In the genomic region with DNA sequence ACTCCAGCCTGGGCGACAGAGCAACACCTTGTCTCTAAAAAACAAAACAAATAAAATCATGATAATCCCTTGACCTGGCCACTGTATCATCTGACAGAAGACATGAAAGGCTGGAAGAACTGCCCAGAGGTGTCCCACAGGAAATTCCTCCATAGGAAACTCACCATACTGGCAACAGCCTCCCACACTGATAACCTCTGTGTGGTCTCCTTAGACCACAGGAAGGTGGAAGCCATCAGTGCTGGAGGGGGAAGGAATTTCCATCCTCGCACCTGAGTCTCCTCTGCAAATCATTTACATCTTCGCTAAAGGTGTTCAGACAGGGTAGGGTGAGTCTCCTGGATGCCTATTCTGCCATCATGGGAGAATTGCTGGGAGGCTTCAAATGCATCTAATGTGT, we compare ENCODE assay signal across 8 cellular contexts. TPM values are rescaled to one million over a fixed set of nuclear protein-coding genes. Genes with fewer than 3 reads are reported as not detected.
DNase-seq lines count a peak whose midpoint lies in the region; ATAC-seq, FAIRE-seq and TF ChIP-seq lines count a peak whose summit lies in the region.
"Not testable (repeated sequence)": the region's sequence is repeated elsewhere in the genome, so short reads cannot be mapped to it uniquely, and the experiment has no call there.

No MANE protein-coding gene starts in this region.

- not testable (repeated sequence) for H3K27ac ChIP-seq in A549; naive thymus-derived CD4-positive, alpha-beta T cell (ENCODE audit: low read depth, low read length)

- FAIRE-seq in A549 (lab: Jason Lieb, UNC), result peak; percentile 59

- TF ChIP-seq RAD21 in A549 (conservative IDR thresholded peaks at IDR 0.05 in 1 of 2, IDR thresholded peaks at IDR 0.05 in 1 of 2), result not testable (repeated sequence)

- WGBS in A549 (ENCODE audit: missing lambda C conversion rate), result 77% methylated on average over 3 of the region's 3 CpGs

- H3K4me3 Mint-ChIP-seq in Calu3 (ENCODE audit: low read depth, unreplicated experiment); T-cell; activated CD4-positive, alpha-beta memory T cell treated with anti-CD3 and anti-CD28 coated beads for 36 hours; dendritic cell treated with granulocyte-macrophage colony-stimulating factor and Interleukin-4, amounts not matched to agents 40 ng/mL and 50 ng/mL, for 4 days; stimulated activated naive CD8-positive, alpha-beta T cell treated with anti-CD3 and anti-CD28 coated beads, Interleukin-15, Interleukin-2, amounts not matched to agents 100 ng/mL and 50 ng/mL, for 24 hours: not testable (repeated sequence)
- H3K4me3 Mint-ChIP-seq in activated T-helper 1 cell treated with anti-CD3 and anti-CD28 coated beads, Interleukin-12 subunit alpha, Interleukin-12 subunit beta, Interleukin-2, Interleukin-4 antibody, amounts not matched to agents 30 ng/mL and 10 ng/mL and 1 ng/mL, durations not matched to agents 14 hours and 24 hours and 36 hours, result peak overlapping the region; percentile 53
- H3K4me3 Mint-ChIP-seq in naive thymus-derived CD4-positive, alpha-beta T cell, result peak overlapping the region in 2 of 10 donors; percentile 34 to 43

- H3K9me3 ChIP-seq in A549; naive thymus-derived CD4-positive, alpha-beta T cell (ENCODE audit: control insufficient read depth in 2 of 3, low read length in 3 of 3): not testable (repeated sequence)

- H3K27me3 Mint-ChIP-seq in Calu3 (ENCODE audit: unreplicated experiment); T-cell; activated CD4-positive, alpha-beta memory T cell treated with anti-CD3 and anti-CD28 coated beads for 36 hours; activated T-helper 1 cell treated with anti-CD3 and anti-CD28 coated beads, Interleukin-12 subunit alpha, Interleukin-12 subunit beta, Interleukin-2, Interleukin-4 antibody, amounts not matched to agents 30 ng/mL and 10 ng/mL and 1 ng/mL, durations not matched to agents 14 hours and 24 hours and 36 hours (ENCODE audit: insufficient read depth); dendritic cell treated with granulocyte-macrophage colony-stimulating factor and Interleukin-4, amounts not matched to agents 40 ng/mL and 50 ng/mL, for 4 days; naive thymus-derived CD4-positive, alpha-beta T cell; stimulated activated naive CD8-positive, alpha-beta T cell treated with anti-CD3 and anti-CD28 coated beads, Interleukin-15, Interleukin-2, amounts not matched to agents 100 ng/mL and 50 ng/mL, for 24 hours: not testable (repeated sequence)

- intact Hi-C loops in Calu3 (cut with micrococcal nuclease; ENCODE audit: unreplicated experiment); activated CD4-positive, alpha-beta memory T cell treated with anti-CD3 and anti-CD28 coated beads for 36 hours (cut with micrococcal nuclease); dendritic cell treated with granulocyte-macrophage colony-stimulating factor and Interleukin-4, amounts not matched to agents 40 ng/mL and 50 ng/mL, for 4 days (cut with micrococcal nuclease): not testable (repeated sequence)
- intact Hi-C loops in activated T-helper 1 cell treated with anti-CD3 and anti-CD28 coated beads, Interleukin-12 subunit alpha, Interleukin-12 subunit beta, Interleukin-2, Interleukin-4 antibody, amounts not matched to agents 30 ng/mL and 10 ng/mL and 1 ng/mL, durations not matched to agents 14 hours and 24 hours and 36 hours (cut with micrococcal nuclease), result loop anchor here (5.0 kb wide), 1 partner anchor 34 kb away; no protein-coding TSS in a partner anchor
- intact Hi-C loops in naive thymus-derived CD4-positive, alpha-beta T cell (cut with micrococcal nuclease), result loop anchor here in 1 of 2 donors (5.0 kb wide), 1 partner anchor 51 kb away; no protein-coding TSS in a partner anchor

- not testable (repeated sequence) for TF ChIP-seq CTCF in A549 (IDR thresholded peaks at IDR 0.05); Calu3 (IDR thresholded peaks at IDR 0.05; ENCODE audit: unreplicated experiment)

- H3K4me1 Mint-ChIP-seq in Calu3 (ENCODE audit: low read depth, unreplicated experiment), result peaks cover 25% of the 10 kb centered on the region
- H3K4me1 Mint-ChIP-seq in T-cell, result peaks cover 75 to 85% (median 82%) of the 10 kb centered on the region in 3 donors
- peaks cover 68% of the 10 kb centered on the region for H3K4me1 Mint-ChIP-seq in activated CD4-positive, alpha-beta memory T cell treated with anti-CD3 and anti-CD28 coated beads for 36 hours (ENCODE audit: low read depth)
- H3K4me1 Mint-ChIP-seq in activated T-helper 1 cell treated with anti-CD3 and anti-CD28 coated beads, Interleukin-12 subunit alpha, Interleukin-12 subunit beta, Interleukin-2, Interleukin-4 antibody, amounts not matched to agents 30 ng/mL and 10 ng/mL and 1 ng/mL, durations not matched to agents 14 hours and 24 hours and 36 hours (ENCODE audit: low read depth), result peaks cover 68% of the 10 kb centered on the region
- peaks cover 49% of the 10 kb centered on the region for H3K4me1 Mint-ChIP-seq in dendritic cell treated with granulocyte-macrophage colony-stimulating factor and Interleukin-4, amounts not matched to agents 40 ng/mL and 50 ng/mL, for 4 days (ENCODE audit: low read depth)
- peaks cover 12 to 87% (median 63%) of the 10 kb centered on the region in 7 donors for H3K4me1 Mint-ChIP-seq in naive thymus-derived CD4-positive, alpha-beta T cell
- H3K4me1 Mint-ChIP-seq in stimulated activated naive CD8-positive, alpha-beta T cell treated with anti-CD3 and anti-CD28 coated beads, Interleukin-15, Interleukin-2, amounts not matched to agents 100 ng/mL and 50 ng/mL, for 24 hours (ENCODE audit: low read depth), result peaks cover 71% of the 10 kb centered on the region

- H3K4me2 ChIP-seq in A549, result not testable (repeated sequence)

- not testable (repeated sequence) for TF ChIP-seq POLR2A in A549 (IDR thresholded peaks at IDR 0.05; ENCODE audit: low read length)

- CTCF ChIA-PET in A549 (lab: Yijun Ruan, JAX); Calu3 (lab: Charles Lee); T-cell (lab: Charles Lee); activated CD4-positive, alpha-beta memory T cell treated with anti-CD3 and anti-CD28 coated beads for 36 hours (lab: Charles Lee); naive thymus-derived CD4-positive, alpha-beta T cell (lab: Charles Lee): not testable (repeated sequence)

- not testable (repeated sequence) for ATAC-seq in A549; T-cell (replicated peaks in 1 of 4); naive thymus-derived CD4-positive, alpha-beta T cell

- POLR2A ChIA-PET in A549 (lab: Yijun Ruan, JAX); T-cell (lab: Charles Lee); activated CD4-positive, alpha-beta memory T cell treated with anti-CD3 and anti-CD28 coated beads for 36 hours (lab: Charles Lee); naive thymus-derived CD4-positive, alpha-beta T cell (lab: Charles Lee): not testable (repeated sequence)

- H3K27me3 ChIP-seq in naive thymus-derived CD4-positive, alpha-beta T cell (ENCODE audit: control insufficient read depth in 2 of 2, insufficient read depth in 2 of 2, low read length in 2 of 2), result not testable (repeated sequence)

- not testable (repeated sequence) for TF ChIP-seq EP300 in A549 (IDR thresholded peaks at IDR 0.05)

- not testable (repeated sequence) for H3K27ac Mint-ChIP-seq in Calu3 (ENCODE audit: unreplicated experiment)
- peak overlapping the region; percentile 68 to 94 for H3K27ac Mint-ChIP-seq in T-cell
- H3K27ac Mint-ChIP-seq in activated CD4-positive, alpha-beta memory T cell treated with anti-CD3 and anti-CD28 coated beads for 36 hours, result peak overlapping the region; percentile 73
- H3K27ac Mint-ChIP-seq in activated T-helper 1 cell treated with anti-CD3 and anti-CD28 coated beads, Interleukin-12 subunit alpha, Interleukin-12 subunit beta, Interleukin-2, Interleukin-4 antibody, amounts not matched to agents 30 ng/mL and 10 ng/mL and 1 ng/mL, durations not matched to agents 14 hours and 24 hours and 36 hours, result peak overlapping the region; percentile 74
- peak overlapping the region; percentile 30 for H3K27ac Mint-ChIP-seq in dendritic cell treated with granulocyte-macrophage colony-stimulating factor and Interleukin-4, amounts not matched to agents 40 ng/mL and 50 ng/mL, for 4 days
- H3K27ac Mint-ChIP-seq in naive thymus-derived CD4-positive, alpha-beta T cell, result peak overlapping the region; percentile 8 to 83 (median 57)
- peak overlapping the region; percentile 51 for H3K27ac Mint-ChIP-seq in stimulated activated naive CD8-positive, alpha-beta T cell treated with anti-CD3 and anti-CD28 coated beads, Interleukin-15, Interleukin-2, amounts not matched to agents 100 ng/mL and 50 ng/mL, for 24 hours

- H3K4me1 ChIP-seq in A549, result not testable (repeated sequence)
- H3K4me1 ChIP-seq in naive thymus-derived CD4-positive, alpha-beta T cell (ENCODE audit: control insufficient read depth in 2 of 2, insufficient read depth in 2 of 2, low read length in 2 of 2), result peaks cover 9 to 31% of the 10 kb centered on the region in 2 donors

- not testable (repeated sequence) for DNase-seq in A549 (ENCODE audit: low read depth in 1 of 2, low spot score in 1 of 2); T-cell; activated CD4-positive, alpha-beta memory T cell treated with anti-CD3 and anti-CD28 coated beads for 36 hours; activated T-helper 1 cell treated with anti-CD3 and anti-CD28 coated beads, Interleukin-12 subunit alpha, Interleukin-12 subunit beta, Interleukin-2, Interleukin-4 antibody, amounts not matched to agents 30 ng/mL and 10 ng/mL and 1 ng/mL, durations not matched to agents 14 hours and 24 hours and 36 hours (ENCODE audit: low spot score); naive thymus-derived CD4-positive, alpha-beta T cell
- peak; percentile 3 for DNase-seq in Calu3

- not testable (repeated sequence) for H3K36me3 Mint-ChIP-seq in Calu3 (ENCODE audit: insufficient read depth, unreplicated experiment); T-cell
- peaks cover 28% of the 10 kb centered on the region for H3K36me3 Mint-ChIP-seq in activated CD4-positive, alpha-beta memory T cell treated with anti-CD3 and anti-CD28 coated beads for 36 hours
- H3K36me3 Mint-ChIP-seq in activated T-helper 1 cell treated with anti-CD3 and anti-CD28 coated beads, Interleukin-12 subunit alpha, Interleukin-12 subunit beta, Interleukin-2, Interleukin-4 antibody, amounts not matched to agents 30 ng/mL and 10 ng/mL and 1 ng/mL, durations not matched to agents 14 hours and 24 hours and 36 hours (ENCODE audit: low read depth), result peaks cover 27% of the 10 kb centered on the region
- peaks cover 23% of the 10 kb centered on the region for H3K36me3 Mint-ChIP-seq in dendritic cell treated with granulocyte-macrophage colony-stimulating factor and Interleukin-4, amounts not matched to agents 40 ng/mL and 50 ng/mL, for 4 days (ENCODE audit: low read depth)
- H3K36me3 Mint-ChIP-seq in naive thymus-derived CD4-positive, alpha-beta T cell, result peaks cover 0 to 40% (median 4%) of the 10 kb centered on the region in 5 donors
- H3K36me3 Mint-ChIP-seq in stimulated activated naive CD8-positive, alpha-beta T cell treated with anti-CD3 and anti-CD28 coated beads, Interleukin-15, Interleukin-2, amounts not matched to agents 100 ng/mL and 50 ng/mL, for 24 hours (ENCODE audit: low read depth), result peaks cover 15% of the 10 kb centered on the region

- H3K4me3 ChIP-seq in A549; naive thymus-derived CD4-positive, alpha-beta T cell (ENCODE audit: low read length): not testable (repeated sequence)

- not testable (repeated sequence) for BruUV-seq in Calu3 (replicated peaks; lab: Mats Ljungman, UMichigan)

- H3K9me3 Mint-ChIP-seq in Calu3 (ENCODE audit: low read depth, unreplicated experiment); T-cell; activated CD4-positive, alpha-beta memory T cell treated with anti-CD3 and anti-CD28 coated beads for 36 hours; activated T-helper 1 cell treated with anti-CD3 and anti-CD28 coated beads, Interleukin-12 subunit alpha, Interleukin-12 subunit beta, Interleukin-2, Interleukin-4 antibody, amounts not matched to agents 30 ng/mL and 10 ng/mL and 1 ng/mL, durations not matched to agents 14 hours and 24 hours and 36 hours; dendritic cell treated with granulocyte-macrophage colony-stimulating factor and Interleukin-4, amounts not matched to agents 40 ng/mL and 50 ng/mL, for 4 days; naive thymus-derived CD4-positive, alpha-beta T cell; stimulated activated naive CD8-positive, alpha-beta T cell treated with anti-CD3 and anti-CD28 coated beads, Interleukin-15, Interleukin-2, amounts not matched to agents 100 ng/mL and 50 ng/mL, for 24 hours: not testable (repeated sequence)

- not testable (repeated sequence) for H3K36me3 ChIP-seq in naive thymus-derived CD4-positive, alpha-beta T cell (ENCODE audit: control insufficient read depth in 2 of 3, insufficient read depth in 3 of 3, low read length in 3 of 3)

RNA-seq across cellular contexts. Expression of a gene that starts 10.2 kb away (rescaled TPM):
- polyA plus RNA-seq in A549 (2011; rRNA removed), result 35.5 and 36.0 TPM in 2 replicates
- 11.6 and 11.9 TPM in 2 replicates for polyA plus RNA-seq in A549 (2012; cell fraction: cytosol; rRNA removed)
- polyA plus RNA-seq in A549 (2012; cell fraction: nucleus; rRNA removed), result 6.7 and 8.0 TPM in 2 replicates
- 18.2 to 20.7 TPM (median 19.0 TPM) in 3 replicates for polyA plus RNA-seq in A549 (2017; fragmentation: RNase III; extraction: RNeasy Plus Mini Kit Qiagen cat#74134 plus additional on column Dnase treatment)
- polyA minus RNA-seq in A549 (2011; rRNA and poly(A)+ RNA removed), result 21.8 and 29.6 TPM in 2 replicates
- total RNA-seq in Calu3 (2022), result 23.7 and 25.7 TPM in 2 replicates
- 10 to 100 TPM; 55.9 to 83.2 (median 63.2) TPM for total RNA-seq in T-cell
- 10 to 100 TPM; 89.5 to 90.9 TPM for total RNA-seq in activated CD4-positive, alpha-beta memory T cell treated with anti-CD3 and anti-CD28 coated beads for 36 hours
- 72.2 and 80.9 TPM in 2 replicates for total RNA-seq in activated T-helper 1 cell treated with anti-CD3 and anti-CD28 coated beads, Interleukin-12 subunit alpha, Interleukin-12 subunit beta, Interleukin-2, Interleukin-4 antibody, amounts not matched to agents 30 ng/mL and 10 ng/mL and 1 ng/mL, durations not matched to agents 14 hours and 24 hours and 36 hours
- 100 to 1,000 TPM in 1 of 5 experiments, 10 to 100 TPM in 4; 43.9 to 118 (median 55.2) TPM for total RNA-seq in naive thymus-derived CD4-positive, alpha-beta T cell
- polyA plus RNA-seq in naive thymus-derived CD4-positive, alpha-beta T cell, result 10 to 100 TPM; 40.5 to 56.9 TPM
